ENCODE assay signal across 1 cellular context in the genomic region with DNA sequence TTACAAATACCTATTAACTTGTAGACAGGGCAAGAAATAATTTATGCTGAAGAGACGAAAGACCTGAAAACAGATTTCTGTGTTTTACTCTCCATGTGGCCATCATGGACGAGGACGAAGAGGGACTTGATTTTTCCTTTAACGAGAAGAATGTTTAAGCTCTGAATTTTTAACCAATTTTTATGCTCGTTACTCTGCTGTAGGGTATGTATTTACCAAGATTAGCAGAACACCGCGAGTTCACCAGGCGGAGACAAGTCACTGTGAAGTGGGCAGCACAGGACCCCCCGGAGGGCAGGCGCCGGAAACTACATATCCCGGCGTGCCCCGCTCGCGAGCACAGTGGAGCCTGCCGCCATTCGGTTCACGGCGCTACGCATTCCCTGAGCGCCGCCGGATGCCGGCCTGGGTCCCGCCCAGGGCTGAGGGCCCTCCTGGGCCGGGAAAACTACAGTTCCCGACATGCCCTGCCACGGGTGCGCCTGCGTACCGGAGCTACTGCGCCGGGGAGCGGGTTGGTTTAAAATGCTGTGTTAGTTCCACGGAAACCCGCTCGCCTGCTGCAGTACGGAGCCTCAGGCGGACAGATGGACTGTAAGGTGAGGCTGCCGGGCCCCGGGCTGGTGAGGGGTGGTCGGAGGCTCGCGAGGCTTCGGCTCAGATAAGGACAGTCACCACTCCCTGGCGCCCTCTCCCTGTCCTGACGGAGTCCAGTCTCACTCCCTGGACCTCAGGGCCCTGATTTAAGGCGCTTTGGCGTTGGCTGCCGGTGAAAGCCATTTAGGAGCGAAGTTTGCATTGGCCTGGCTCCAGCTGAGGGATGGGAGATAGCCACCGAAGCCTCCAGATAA.
TF ChIP-seq lines count a peak whose summit lies in the region.

Gene CCDC150, plus strand, starts transcription at position 536 of the 851 bp plus-strand sequence. Its CDS starts 52 bp downstream, at position 588.

TF ChIP-seq in HepG2, 621 proteins besides CTCF, POLR2A, EP300 and RAD21 (continued from another document):
- TF ChIP-seq PAX8 (CRISPR knock-in tag; IDR thresholded peaks at IDR 0.05; ENCODE audit: borderline replicate concordance) (no peak), ZNF331 (CRISPR knock-in tag; IDR thresholded peaks at IDR 0.05) (peak; percentile 87), TBX3 (IDR thresholded peaks at IDR 0.05; ENCODE audit: borderline replicate concordance) (no peak), ZNF501 (CRISPR knock-in tag; IDR thresholded peaks at IDR 0.05) (peak; percentile 97), POLR2AphosphoS5 (IDR thresholded peaks at IDR 0.05; ENCODE audit: low read depth, low read length) (peak; percentile 80), ZNF143 (CRISPR knock-in tag; IDR thresholded peaks at IDR 0.05) (peak; percentile 100), ZC3H13 (CRISPR knock-in tag; IDR thresholded peaks at IDR 0.05) (no peak; the same call in 1 of the 2 replicates)
- TF ChIP-seq, protein P1, sequence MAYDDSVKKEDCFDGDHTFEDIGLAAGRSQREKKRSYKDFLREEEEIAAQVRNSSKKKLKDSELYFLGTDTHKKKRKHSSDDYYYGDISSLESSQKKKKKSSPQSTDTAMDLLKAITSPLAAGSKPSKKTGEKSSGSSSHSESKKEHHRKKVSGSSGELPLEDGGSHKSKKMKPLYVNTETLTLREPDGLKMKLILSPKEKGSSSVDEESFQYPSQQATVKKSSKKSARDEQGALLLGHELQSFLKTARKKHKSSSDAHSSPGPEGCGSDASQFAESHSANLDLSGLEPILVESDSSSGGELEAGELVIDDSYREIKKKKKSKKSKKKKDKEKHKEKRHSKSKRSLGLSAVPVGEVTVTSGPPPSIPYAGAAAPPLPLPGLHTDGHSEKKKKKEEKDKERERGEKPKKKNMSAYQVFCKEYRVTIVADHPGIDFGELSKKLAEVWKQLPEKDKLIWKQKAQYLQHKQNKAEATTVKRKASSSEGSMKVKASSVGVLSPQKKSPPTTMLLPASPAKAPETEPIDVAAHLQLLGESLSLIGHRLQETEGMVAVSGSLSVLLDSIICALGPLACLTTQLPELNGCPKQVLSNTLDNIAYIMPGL (CRISPR knock-in tag; IDR thresholded peaks at IDR 0.05; ENCODE audit: borderline replicate concordance in 1 of 2, low read depth in 1 of 2): peak; percentile 63 to 65; a peak in 2 of 4 replicates
